ENCODE assay signal across 1 cellular context in the genomic region with DNA sequence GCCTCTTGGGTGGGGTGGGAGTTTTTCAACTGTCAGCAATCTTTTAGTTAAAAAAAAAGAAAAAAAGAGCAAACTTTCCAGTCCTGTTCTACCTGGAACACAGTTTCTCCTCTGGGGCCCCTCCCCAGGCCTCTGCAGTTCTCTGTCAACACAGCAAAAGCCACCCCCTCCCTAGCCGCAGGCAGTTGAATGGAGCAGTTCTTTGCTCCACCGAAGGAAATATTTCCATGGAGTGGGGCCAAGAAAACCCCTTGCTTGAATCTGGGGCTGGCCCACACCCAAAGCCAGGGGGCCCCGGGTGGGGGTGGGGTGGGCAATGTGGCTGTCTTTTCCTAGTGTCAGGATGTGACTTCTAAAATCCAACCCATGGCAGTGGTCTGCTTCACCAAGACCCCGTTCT.
TF ChIP-seq lines count a peak whose summit lies in the region.

No MANE protein-coding gene starts in this region.

TF ChIP-seq in HepG2, 621 proteins besides CTCF, POLR2A, EP300 and RAD21 (continues in another document):
- TF ChIP-seq MAZ (IDR thresholded peaks at IDR 0.05; ENCODE audit: borderline replicate concordance, low read depth, low read length) (peak; percentile 29; the same call in 1 of the 2 replicates), MAZ (CRISPR knock-in tag; IDR thresholded peaks at IDR 0.05; ENCODE audit: low read depth) (no peak), SP5 (CRISPR knock-in tag; IDR thresholded peaks at IDR 0.05; ENCODE audit: borderline replicate concordance, low read depth) (no peak), NFKB2 (CRISPR knock-in tag; IDR thresholded peaks at IDR 0.05; ENCODE audit: borderline replicate concordance) (0 out of 2 replicates have a peak, but pooled peaks have one; percentile 3), ZNF33B (CRISPR knock-in tag; IDR thresholded peaks at IDR 0.05) (no peak), ZBTB3 (CRISPR knock-in tag; IDR thresholded peaks at IDR 0.05; ENCODE audit: borderline replicate concordance, low read depth) (no peak), ZNF557 (CRISPR knock-in tag; IDR thresholded peaks at IDR 0.05) (no peak), GATAD2A (CRISPR knock-in tag; IDR thresholded peaks at IDR 0.05) (0 out of 2 replicates have a peak, but pooled peaks have one; percentile 28), MED1 (CRISPR knock-in tag; IDR thresholded peaks at IDR 0.05) (peak; percentile 28; the same call in 1 of the 2 replicates), HNF4G (IDR thresholded peaks at IDR 0.05; ENCODE audit: borderline replicate concordance, low read depth, low read length) (0 out of 2 replicates have a peak, but pooled peaks have one; percentile 32), HNF4G (CRISPR knock-in tag; IDR thresholded peaks at IDR 0.05; ENCODE audit: borderline replicate concordance, low read depth) (no peak), YEATS4 (CRISPR knock-in tag; IDR thresholded peaks at IDR 0.05; ENCODE audit: borderline replicate concordance) (peak; percentile 39; the same call in 1 of the 2 replicates), FOXK1 (CRISPR knock-in tag; IDR thresholded peaks at IDR 0.05; ENCODE audit: borderline replicate concordance, low read depth) (no peak), GFI1 (CRISPR knock-in tag; IDR thresholded peaks at IDR 0.05; ENCODE audit: borderline replicate concordance) (no peak), HMGA1 (CRISPR knock-in tag; conservative IDR thresholded peaks at IDR 0.05) (no peak), SMAD3 (CRISPR knock-in tag; IDR thresholded peaks at IDR 0.05) (0 out of 2 replicates have a peak, but pooled peaks have one; percentile 19), POLR2G (IDR thresholded peaks at IDR 0.05; ENCODE audit: low read depth, low read length) (peak; percentile 44), ZNF331 (CRISPR knock-in tag; IDR thresholded peaks at IDR 0.05) (0 out of 2 replicates have a peak, but pooled peaks have one; percentile 10), FOSL2 (CRISPR knock-in tag; IDR thresholded peaks at IDR 0.05) (no peak), ZNF552 (CRISPR knock-in tag; IDR thresholded peaks at IDR 0.05; ENCODE audit: borderline replicate concordance) (no peak), MXI1 (IDR thresholded peaks at IDR 0.05; ENCODE audit: borderline replicate concordance, low read depth, low read length) (no peak), STAG1 (CRISPR knock-in tag; IDR thresholded peaks at IDR 0.05) (peak; percentile 4; the same call in 1 of the 2 replicates), TP53 (CRISPR knock-in tag; conservative IDR thresholded peaks at IDR 0.05) (no peak), KDM6A (CRISPR knock-in tag; IDR thresholded peaks at IDR 0.05; ENCODE audit: low read depth) (no peak), HDAC2 (CRISPR knock-in tag; IDR thresholded peaks at IDR 0.05) (0 out of 2 replicates have a peak, but pooled peaks have one; percentile 23), ZNF605 (CRISPR knock-in tag; IDR thresholded peaks at IDR 0.05) (no peak), IRX3 (CRISPR knock-in tag; IDR thresholded peaks at IDR 0.05; ENCODE audit: borderline replicate concordance, low read depth) (no peak), ZNF549 (CRISPR knock-in tag; IDR thresholded peaks at IDR 0.05) (no peak), FOXP1 (IDR thresholded peaks at IDR 0.05) (no peak), FOXP1 (CRISPR knock-in tag; IDR thresholded peaks at IDR 0.05) (peak; percentile 22; the same call in 1 of the 2 replicates)
- TF ChIP-seq, protein P1, sequence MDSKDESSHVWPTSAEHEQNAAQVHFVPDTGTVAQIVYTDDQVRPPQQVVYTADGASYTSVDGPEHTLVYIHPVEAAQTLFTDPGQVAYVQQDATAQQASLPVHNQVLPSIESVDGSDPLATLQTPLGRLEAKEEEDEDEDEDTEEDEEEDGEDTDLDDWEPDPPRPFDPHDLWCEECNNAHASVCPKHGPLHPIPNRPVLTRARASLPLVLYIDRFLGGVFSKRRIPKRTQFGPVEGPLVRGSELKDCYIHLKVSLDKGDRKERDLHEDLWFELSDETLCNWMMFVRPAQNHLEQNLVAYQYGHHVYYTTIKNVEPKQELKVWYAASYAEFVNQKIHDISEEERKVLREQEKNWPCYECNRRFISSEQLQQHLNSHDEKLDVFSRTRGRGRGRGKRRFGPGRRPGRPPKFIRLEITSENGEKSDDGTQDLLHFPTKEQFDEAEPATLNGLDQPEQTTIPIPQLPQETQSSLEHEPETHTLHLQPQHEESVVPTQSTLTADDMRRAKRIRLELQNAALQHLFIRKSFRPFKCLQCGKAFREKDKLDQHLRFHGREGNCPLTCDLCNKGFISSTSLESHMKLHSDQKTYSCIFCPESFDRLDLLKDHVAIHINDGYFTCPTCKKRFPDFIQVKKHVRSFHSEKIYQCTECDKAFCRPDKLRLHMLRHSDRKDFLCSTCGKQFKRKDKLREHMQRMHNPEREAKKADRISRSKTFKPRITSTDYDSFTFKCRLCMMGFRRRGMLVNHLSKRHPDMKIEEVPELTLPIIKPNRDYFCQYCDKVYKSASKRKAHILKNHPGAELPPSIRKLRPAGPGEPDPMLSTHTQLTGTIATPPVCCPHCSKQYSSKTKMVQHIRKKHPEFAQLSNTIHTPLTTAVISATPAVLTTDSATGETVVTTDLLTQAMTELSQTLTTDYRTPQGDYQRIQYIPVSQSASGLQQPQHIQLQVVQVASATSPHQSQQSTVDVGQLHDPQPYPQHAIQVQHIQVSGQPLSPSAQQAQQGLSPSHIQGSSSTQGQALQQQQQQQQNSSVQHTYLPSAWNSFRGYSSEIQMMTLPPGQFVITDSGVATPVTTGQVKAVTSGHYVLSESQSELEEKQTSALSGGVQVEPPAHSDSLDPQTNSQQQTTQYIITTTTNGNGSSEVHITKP (CRISPR knock-in tag; IDR thresholded peaks at IDR 0.05; ENCODE audit: low read depth), result 0 out of 2 replicates have a peak, but pooled peaks have one; percentile 36
- TF ChIP-seq, protein P2, sequence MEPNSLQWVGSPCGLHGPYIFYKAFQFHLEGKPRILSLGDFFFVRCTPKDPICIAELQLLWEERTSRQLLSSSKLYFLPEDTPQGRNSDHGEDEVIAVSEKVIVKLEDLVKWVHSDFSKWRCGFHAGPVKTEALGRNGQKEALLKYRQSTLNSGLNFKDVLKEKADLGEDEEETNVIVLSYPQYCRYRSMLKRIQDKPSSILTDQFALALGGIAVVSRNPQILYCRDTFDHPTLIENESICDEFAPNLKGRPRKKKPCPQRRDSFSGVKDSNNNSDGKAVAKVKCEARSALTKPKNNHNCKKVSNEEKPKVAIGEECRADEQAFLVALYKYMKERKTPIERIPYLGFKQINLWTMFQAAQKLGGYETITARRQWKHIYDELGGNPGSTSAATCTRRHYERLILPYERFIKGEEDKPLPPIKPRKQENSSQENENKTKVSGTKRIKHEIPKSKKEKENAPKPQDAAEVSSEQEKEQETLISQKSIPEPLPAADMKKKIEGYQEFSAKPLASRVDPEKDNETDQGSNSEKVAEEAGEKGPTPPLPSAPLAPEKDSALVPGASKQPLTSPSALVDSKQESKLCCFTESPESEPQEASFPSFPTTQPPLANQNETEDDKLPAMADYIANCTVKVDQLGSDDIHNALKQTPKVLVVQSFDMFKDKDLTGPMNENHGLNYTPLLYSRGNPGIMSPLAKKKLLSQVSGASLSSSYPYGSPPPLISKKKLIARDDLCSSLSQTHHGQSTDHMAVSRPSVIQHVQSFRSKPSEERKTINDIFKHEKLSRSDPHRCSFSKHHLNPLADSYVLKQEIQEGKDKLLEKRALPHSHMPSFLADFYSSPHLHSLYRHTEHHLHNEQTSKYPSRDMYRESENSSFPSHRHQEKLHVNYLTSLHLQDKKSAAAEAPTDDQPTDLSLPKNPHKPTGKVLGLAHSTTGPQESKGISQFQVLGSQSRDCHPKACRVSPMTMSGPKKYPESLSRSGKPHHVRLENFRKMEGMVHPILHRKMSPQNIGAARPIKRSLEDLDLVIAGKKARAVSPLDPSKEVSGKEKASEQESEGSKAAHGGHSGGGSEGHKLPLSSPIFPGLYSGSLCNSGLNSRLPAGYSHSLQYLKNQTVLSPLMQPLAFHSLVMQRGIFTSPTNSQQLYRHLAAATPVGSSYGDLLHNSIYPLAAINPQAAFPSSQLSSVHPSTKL (CRISPR knock-in tag; IDR thresholded peaks at IDR 0.05), result peak; percentile 45; the same call in 1 of the 2 replicates
- TF ChIP-seq, protein P3, sequence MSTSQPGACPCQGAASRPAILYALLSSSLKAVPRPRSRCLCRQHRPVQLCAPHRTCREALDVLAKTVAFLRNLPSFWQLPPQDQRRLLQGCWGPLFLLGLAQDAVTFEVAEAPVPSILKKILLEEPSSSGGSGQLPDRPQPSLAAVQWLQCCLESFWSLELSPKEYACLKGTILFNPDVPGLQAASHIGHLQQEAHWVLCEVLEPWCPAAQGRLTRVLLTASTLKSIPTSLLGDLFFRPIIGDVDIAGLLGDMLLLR (CRISPR knock-in tag; IDR thresholded peaks at IDR 0.05), result no peak
- TF ChIP-seq, protein P4, sequence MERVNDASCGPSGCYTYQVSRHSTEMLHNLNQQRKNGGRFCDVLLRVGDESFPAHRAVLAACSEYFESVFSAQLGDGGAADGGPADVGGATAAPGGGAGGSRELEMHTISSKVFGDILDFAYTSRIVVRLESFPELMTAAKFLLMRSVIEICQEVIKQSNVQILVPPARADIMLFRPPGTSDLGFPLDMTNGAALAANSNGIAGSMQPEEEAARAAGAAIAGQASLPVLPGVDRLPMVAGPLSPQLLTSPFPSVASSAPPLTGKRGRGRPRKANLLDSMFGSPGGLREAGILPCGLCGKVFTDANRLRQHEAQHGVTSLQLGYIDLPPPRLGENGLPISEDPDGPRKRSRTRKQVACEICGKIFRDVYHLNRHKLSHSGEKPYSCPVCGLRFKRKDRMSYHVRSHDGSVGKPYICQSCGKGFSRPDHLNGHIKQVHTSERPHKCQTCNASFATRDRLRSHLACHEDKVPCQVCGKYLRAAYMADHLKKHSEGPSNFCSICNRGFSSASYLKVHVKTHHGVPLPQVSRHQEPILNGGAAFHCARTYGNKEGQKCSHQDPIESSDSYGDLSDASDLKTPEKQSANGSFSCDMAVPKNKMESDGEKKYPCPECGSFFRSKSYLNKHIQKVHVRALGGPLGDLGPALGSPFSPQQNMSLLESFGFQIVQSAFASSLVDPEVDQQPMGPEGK (CRISPR knock-in tag; IDR thresholded peaks at IDR 0.05), result peak; percentile 97
- TF ChIP-seq, protein P5, sequence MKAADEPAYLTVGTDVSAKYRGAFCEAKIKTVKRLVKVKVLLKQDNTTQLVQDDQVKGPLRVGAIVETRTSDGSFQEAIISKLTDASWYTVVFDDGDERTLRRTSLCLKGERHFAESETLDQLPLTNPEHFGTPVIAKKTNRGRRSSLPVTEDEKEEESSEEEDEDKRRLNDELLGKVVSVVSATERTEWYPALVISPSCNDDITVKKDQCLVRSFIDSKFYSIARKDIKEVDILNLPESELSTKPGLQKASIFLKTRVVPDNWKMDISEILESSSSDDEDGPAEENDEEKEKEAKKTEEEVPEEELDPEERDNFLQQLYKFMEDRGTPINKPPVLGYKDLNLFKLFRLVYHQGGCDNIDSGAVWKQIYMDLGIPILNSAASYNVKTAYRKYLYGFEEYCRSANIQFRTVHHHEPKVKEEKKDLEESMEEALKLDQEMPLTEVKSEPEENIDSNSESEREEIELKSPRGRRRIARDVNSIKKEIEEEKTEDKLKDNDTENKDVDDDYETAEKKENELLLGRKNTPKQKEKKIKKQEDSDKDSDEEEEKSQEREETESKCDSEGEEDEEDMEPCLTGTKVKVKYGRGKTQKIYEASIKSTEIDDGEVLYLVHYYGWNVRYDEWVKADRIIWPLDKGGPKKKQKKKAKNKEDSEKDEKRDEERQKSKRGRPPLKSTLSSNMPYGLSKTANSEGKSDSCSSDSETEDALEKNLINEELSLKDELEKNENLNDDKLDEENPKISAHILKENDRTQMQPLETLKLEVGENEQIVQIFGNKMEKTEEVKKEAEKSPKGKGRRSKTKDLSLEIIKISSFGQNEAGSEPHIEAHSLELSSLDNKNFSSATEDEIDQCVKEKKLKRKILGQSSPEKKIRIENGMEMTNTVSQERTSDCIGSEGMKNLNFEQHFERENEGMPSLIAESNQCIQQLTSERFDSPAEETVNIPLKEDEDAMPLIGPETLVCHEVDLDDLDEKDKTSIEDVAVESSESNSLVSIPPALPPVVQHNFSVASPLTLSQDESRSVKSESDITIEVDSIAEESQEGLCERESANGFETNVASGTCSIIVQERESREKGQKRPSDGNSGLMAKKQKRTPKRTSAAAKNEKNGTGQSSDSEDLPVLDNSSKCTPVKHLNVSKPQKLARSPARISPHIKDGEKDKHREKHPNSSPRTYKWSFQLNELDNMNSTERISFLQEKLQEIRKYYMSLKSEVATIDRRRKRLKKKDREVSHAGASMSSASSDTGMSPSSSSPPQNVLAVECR (CRISPR knock-in tag; IDR thresholded peaks at IDR 0.05; ENCODE audit: borderline replicate concordance), result no peak
- TF ChIP-seq, protein P6, sequence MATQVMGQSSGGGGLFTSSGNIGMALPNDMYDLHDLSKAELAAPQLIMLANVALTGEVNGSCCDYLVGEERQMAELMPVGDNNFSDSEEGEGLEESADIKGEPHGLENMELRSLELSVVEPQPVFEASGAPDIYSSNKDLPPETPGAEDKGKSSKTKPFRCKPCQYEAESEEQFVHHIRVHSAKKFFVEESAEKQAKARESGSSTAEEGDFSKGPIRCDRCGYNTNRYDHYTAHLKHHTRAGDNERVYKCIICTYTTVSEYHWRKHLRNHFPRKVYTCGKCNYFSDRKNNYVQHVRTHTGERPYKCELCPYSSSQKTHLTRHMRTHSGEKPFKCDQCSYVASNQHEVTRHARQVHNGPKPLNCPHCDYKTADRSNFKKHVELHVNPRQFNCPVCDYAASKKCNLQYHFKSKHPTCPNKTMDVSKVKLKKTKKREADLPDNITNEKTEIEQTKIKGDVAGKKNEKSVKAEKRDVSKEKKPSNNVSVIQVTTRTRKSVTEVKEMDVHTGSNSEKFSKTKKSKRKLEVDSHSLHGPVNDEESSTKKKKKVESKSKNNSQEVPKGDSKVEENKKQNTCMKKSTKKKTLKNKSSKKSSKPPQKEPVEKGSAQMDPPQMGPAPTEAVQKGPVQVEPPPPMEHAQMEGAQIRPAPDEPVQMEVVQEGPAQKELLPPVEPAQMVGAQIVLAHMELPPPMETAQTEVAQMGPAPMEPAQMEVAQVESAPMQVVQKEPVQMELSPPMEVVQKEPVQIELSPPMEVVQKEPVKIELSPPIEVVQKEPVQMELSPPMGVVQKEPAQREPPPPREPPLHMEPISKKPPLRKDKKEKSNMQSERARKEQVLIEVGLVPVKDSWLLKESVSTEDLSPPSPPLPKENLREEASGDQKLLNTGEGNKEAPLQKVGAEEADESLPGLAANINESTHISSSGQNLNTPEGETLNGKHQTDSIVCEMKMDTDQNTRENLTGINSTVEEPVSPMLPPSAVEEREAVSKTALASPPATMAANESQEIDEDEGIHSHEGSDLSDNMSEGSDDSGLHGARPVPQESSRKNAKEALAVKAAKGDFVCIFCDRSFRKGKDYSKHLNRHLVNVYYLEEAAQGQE (IDR thresholded peaks at IDR 0.05; ENCODE audit: borderline replicate concordance in 1 of 2, low read depth in 1 of 2, low read length in 2 of 2), result no peak
- TF ChIP-seq, protein P7, sequence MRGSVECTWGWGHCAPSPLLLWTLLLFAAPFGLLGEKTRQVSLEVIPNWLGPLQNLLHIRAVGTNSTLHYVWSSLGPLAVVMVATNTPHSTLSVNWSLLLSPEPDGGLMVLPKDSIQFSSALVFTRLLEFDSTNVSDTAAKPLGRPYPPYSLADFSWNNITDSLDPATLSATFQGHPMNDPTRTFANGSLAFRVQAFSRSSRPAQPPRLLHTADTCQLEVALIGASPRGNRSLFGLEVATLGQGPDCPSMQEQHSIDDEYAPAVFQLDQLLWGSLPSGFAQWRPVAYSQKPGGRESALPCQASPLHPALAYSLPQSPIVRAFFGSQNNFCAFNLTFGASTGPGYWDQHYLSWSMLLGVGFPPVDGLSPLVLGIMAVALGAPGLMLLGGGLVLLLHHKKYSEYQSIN (CRISPR knock-in tag; IDR thresholded peaks at IDR 0.05; ENCODE audit: borderline replicate concordance), result no peak
